ENCODE assay signal across 2 cellular contexts in genomic region chr16:81879625-81880024, GRCh38.
TF ChIP-seq lines count a peak whose summit lies in the region.

No MANE protein-coding gene starts in this region.

TF ChIP-seq in SK-N-SH, 30 proteins besides CTCF, POLR2A, EP300 and RAD21 (continued from another document):
- TF ChIP-seq, protein P1, sequence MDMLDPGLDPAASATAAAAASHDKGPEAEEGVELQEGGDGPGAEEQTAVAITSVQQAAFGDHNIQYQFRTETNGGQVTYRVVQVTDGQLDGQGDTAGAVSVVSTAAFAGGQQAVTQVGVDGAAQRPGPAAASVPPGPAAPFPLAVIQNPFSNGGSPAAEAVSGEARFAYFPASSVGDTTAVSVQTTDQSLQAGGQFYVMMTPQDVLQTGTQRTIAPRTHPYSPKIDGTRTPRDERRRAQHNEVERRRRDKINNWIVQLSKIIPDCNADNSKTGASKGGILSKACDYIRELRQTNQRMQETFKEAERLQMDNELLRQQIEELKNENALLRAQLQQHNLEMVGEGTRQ (IDR thresholded peaks at IDR 0.05; ENCODE audit: borderline replicate concordance, low read depth, low read length), result no peak

TF ChIP-seq in SK-N-SH treated with all-trans-retinoic acid at 6 μM for 48 hours, 23 proteins besides CTCF, POLR2A, EP300 and RAD21 (continued from another document):
- TF ChIP-seq PATZ1 (CRISPR knock-in tag; IDR thresholded peaks at IDR 0.05; ENCODE audit: borderline replicate concordance) (no peak), ZFP30 (CRISPR knock-in tag; IDR thresholded peaks at IDR 0.05) (no peak), CSDC2 (CRISPR knock-in tag; IDR thresholded peaks at IDR 0.05) (no peak), BACH2 (CRISPR knock-in tag; IDR thresholded peaks at IDR 0.05; ENCODE audit: borderline replicate concordance) (no peak), CREB5 (CRISPR knock-in tag; IDR thresholded peaks at IDR 0.05; ENCODE audit: low read depth) (no peak), TCF4 (CRISPR knock-in tag; IDR thresholded peaks at IDR 0.05; ENCODE audit: borderline replicate concordance) (no peak)
